In genomic region chr1:89843279-89844121, GRCh38 we compare ENCODE assay signal across 8 cellular contexts. TPM values are rescaled to one million over a fixed set of nuclear protein-coding genes. Genes with fewer than 3 reads are reported as not detected.
DNase-seq lines count a peak whose midpoint lies in the region; ATAC-seq and TF ChIP-seq lines count a peak whose summit lies in the region.

No MANE protein-coding gene starts in this region.

- no peaks in the 10 kb centered on the region for H3K27me3 Mint-ChIP-seq in activated naive CD4-positive, alpha-beta T cell treated with anti-CD3 and anti-CD28 coated beads for 36 hours (ENCODE audit: low read depth)

- TF ChIP-seq EP300 in upper lobe of left lung (IDR thresholded peaks at IDR 0.05), result no peak

- H3K4me3 ChIP-seq in HUES48 (ENCODE audit: low read depth, low read length) (peak overlapping the region; percentile 73), SJCRH30 (peak overlapping the region; percentile 88), parathyroid adenoma (ENCODE audit: low read depth, low read length) (peak overlapping the region; percentile 46), upper lobe of left lung (peak overlapping the region; percentile 46 to 84 (median 66))

- peaks cover 21% of the 10 kb centered on the region for H3K36me3 Mint-ChIP-seq in activated naive CD4-positive, alpha-beta T cell treated with anti-CD3 and anti-CD28 coated beads for 36 hours (ENCODE audit: low read depth)

- no peaks in the 10 kb centered on the region for H3K9me3 Mint-ChIP-seq in activated naive CD4-positive, alpha-beta T cell treated with anti-CD3 and anti-CD28 coated beads for 36 hours

- H3K27ac ChIP-seq in HUES48 (ENCODE audit: low read depth, low read length) (peak overlapping the region; percentile 29), SJCRH30 (peak overlapping the region; percentile 76), parathyroid adenoma (no peak overlapping the region), upper lobe of left lung (peak overlapping the region; percentile 44 to 83 (median 74))

- ATAC-seq in GM21447 (IDR thresholded peaks at IDR 0.05; ENCODE audit: unreplicated experiment), result peak; percentile 83
- ATAC-seq in upper lobe of left lung (ENCODE audit: low FRiP score in 2 of 2), result peak; percentile 85 to 97

- TF ChIP-seq CTCF in parathyroid adenoma (IDR thresholded peaks at IDR 0.05), result peak; percentile 29
- TF ChIP-seq CTCF in upper lobe of left lung (IDR thresholded peaks at IDR 0.05), result peak; percentile 84 to 90 (median 87)

- DNase-seq in DMS79 treated with DMSO at 0.1 percent for 48 hours (lab: John Stamatoyannopoulos, UW) (peak; percentile 74), SJCRH30 (peak; percentile 83 to 84), head of caudate nucleus (peak; percentile 53 to 90 (median 81)), upper lobe of left lung (peak; percentile 83 to 94)
- DNase-seq in activated naive CD4-positive, alpha-beta T cell treated with anti-CD3 and anti-CD28 coated beads for 36 hours, result peak; percentile 86

- peak overlapping the region; percentile 94 for H3K27ac Mint-ChIP-seq in activated naive CD4-positive, alpha-beta T cell treated with anti-CD3 and anti-CD28 coated beads for 36 hours

- peak overlapping the region; percentile 72; the same call in 1 of the 2 replicates for H3K9ac ChIP-seq in HUES48 (ENCODE audit: low read depth, low read length)
- no peak overlapping the region for H3K9ac ChIP-seq in parathyroid adenoma

- H3K4me2 ChIP-seq in parathyroid adenoma (ENCODE audit: low read length), result peak overlapping the region; percentile 69

- peaks cover 47% of the 10 kb centered on the region for H3K4me1 Mint-ChIP-seq in activated naive CD4-positive, alpha-beta T cell treated with anti-CD3 and anti-CD28 coated beads for 36 hours (ENCODE audit: low read depth)

- peak overlapping the region; percentile 91 for H3K4me3 Mint-ChIP-seq in activated naive CD4-positive, alpha-beta T cell treated with anti-CD3 and anti-CD28 coated beads for 36 hours

- TF ChIP-seq POLR2A in upper lobe of left lung (IDR thresholded peaks at IDR 0.05), result peak in 1 of 4 donors; percentile 7

- no peaks in the 10 kb centered on the region for H3K79me2 ChIP-seq in parathyroid adenoma

- intact Hi-C loops in activated naive CD4-positive, alpha-beta T cell treated with anti-CD3 and anti-CD28 coated beads for 36 hours (cut with micrococcal nuclease), result loop anchor here (1.0 to 10.0 kb wide), 17 partner anchors 12 to 1711 kb away; partner anchors contain the start of genes CDC7, LRRC8B, LRRC8C and PKN2
- intact Hi-C loops in head of caudate nucleus (cut with DNase I), result no loop called here

- H3K36me3 ChIP-seq in HUES48 (ENCODE audit: control insufficient read depth, insufficient read depth, low read length), result peaks cover 41% of the 10 kb centered on the region
- H3K36me3 ChIP-seq in SJCRH30, result no peaks in the 10 kb centered on the region
- H3K36me3 ChIP-seq in parathyroid adenoma (ENCODE audit: control insufficient read depth, insufficient read depth, low read length), result no peaks in the 10 kb centered on the region
- no peaks in the 10 kb centered on the region for H3K36me3 ChIP-seq in upper lobe of left lung

- H3K4me1 ChIP-seq in HUES48 (ENCODE audit: control insufficient read depth, insufficient read depth, low read length) (peaks cover 21% of the 10 kb centered on the region), SJCRH30 (no peaks in the 10 kb centered on the region), parathyroid adenoma (peaks cover 4% of the 10 kb centered on the region), upper lobe of left lung (peaks cover 10 to 14% (median 12%) of the 10 kb centered on the region in 4 donors)

- H3K27me3 ChIP-seq in HUES48 (ENCODE audit: control insufficient read depth, insufficient read depth, low read length), result no peaks in the 10 kb centered on the region
- no peaks in the 10 kb centered on the region for H3K27me3 ChIP-seq in SJCRH30
- H3K27me3 ChIP-seq in parathyroid adenoma (ENCODE audit: control insufficient read depth, insufficient read depth, low read length), result no peaks in the 10 kb centered on the region
- H3K27me3 ChIP-seq in upper lobe of left lung, result no peaks in the 10 kb centered on the region

- 1 to 18% methylated on average over 22 to 42 of the region's 63 CpGs for WGBS in upper lobe of left lung, 2 donors

- H3K9me3 ChIP-seq in HUES48 (ENCODE audit: control insufficient read depth, insufficient read depth, low read length) (no peaks in the 10 kb centered on the region), SJCRH30 (replicated peaks) (no peaks in the 10 kb centered on the region), parathyroid adenoma (ENCODE audit: control insufficient read depth, low read length) (no peaks in the 10 kb centered on the region), upper lobe of left lung (no peaks in the 10 kb centered on the region)

- peak overlapping the region; percentile 74 for H2AFZ ChIP-seq in parathyroid adenoma

- CTCF ChIA-PET in activated naive CD4-positive, alpha-beta T cell treated with anti-CD3 and anti-CD28 coated beads for 36 hours (lab: Charles Lee), result interaction anchor here (0.6 to 2.4 kb wide), 18 partner anchors 8 to 822 kb away, joined by 3 to 10 read pairs (median 6); no protein-coding TSS in a partner anchor

RNA-seq across cellular contexts. Expression of gene LRRC8D, which starts 22.7 kb away (rescaled TPM):
- 13.4 and 16.1 TPM in 2 replicates for total RNA-seq in SJCRH30 (2014; rRNA removed; shearing (Covaris generic))
- 10 to 100 TPM; 14.4 to 15.0 TPM for total RNA-seq in activated naive CD4-positive, alpha-beta T cell treated with anti-CD3 and anti-CD28 coated beads for 36 hours
- 10 to 100 TPM in 4 of 6 donors, 1 to 10 TPM in 2; 3.7 to 24.0 (median 12.2) TPM for total RNA-seq in upper lobe of left lung
